In genomic region chr11:115126515-115127208, GRCh38 we compare ENCODE assay signal across 14 cellular contexts.
DNase-seq lines count a peak whose midpoint lies in the region; ATAC-seq and TF ChIP-seq lines count a peak whose summit lies in the region.
"Had no signal": no experiment of that assay in that cellular context is flagged by ENCODE, and none has a peak within 500 bp of the region (broad histone marks: within the 10 kb centered on the region; RNA-seq: fewer than 3 reads in every experiment).

No MANE protein-coding gene starts in this region.

- peaks cover 7% of the 10 kb centered on the region for H3K27me3 Mint-ChIP-seq in activated CD4-positive, alpha-beta T cell treated with anti-CD3 and anti-CD28 coated beads for 36 hours
- H3K27me3 Mint-ChIP-seq in stimulated activated naive CD8-positive, alpha-beta T cell treated with anti-CD3 and anti-CD28 coated beads, Interleukin-15, amount 100 ng/mL, for 72 hours: peaks cover 17% of the 10 kb centered on the region
- peaks cover 0 to 7% of the 10 kb centered on the region in 2 donors for H3K27me3 Mint-ChIP-seq in CD8-positive, alpha-beta memory T cell
- peaks cover 11% of the 10 kb centered on the region for H3K27me3 Mint-ChIP-seq in chondrocyte (ENCODE audit: low read depth)

- H3K9me3 ChIP-seq in CD8-positive, alpha-beta memory T cell (ENCODE audit: low read length): no peaks in the 10 kb centered on the region
- H3K9me3 ChIP-seq: neutrophil, transverse colon had no signal

- no peak overlapping the region for H3K27ac Mint-ChIP-seq in activated CD4-positive, alpha-beta T cell treated with anti-CD3 and anti-CD28 coated beads for 36 hours
- no peak overlapping the region for H3K27ac Mint-ChIP-seq in stimulated activated naive CD8-positive, alpha-beta T cell treated with anti-CD3 and anti-CD28 coated beads, Interleukin-15, amount 100 ng/mL, for 72 hours
- no peak overlapping the region for H3K27ac Mint-ChIP-seq in CD8-positive, alpha-beta memory T cell
- no peak overlapping the region for H3K27ac Mint-ChIP-seq in chondrocyte (ENCODE audit: unreplicated experiment)
- H3K27ac Mint-ChIP-seq: activated CD8-positive, alpha-beta T cell treated with anti-CD3 and anti-CD28 coated beads for 36 hours had no signal

- no peak overlapping the region for H3K4me3 ChIP-seq in CD8-positive, alpha-beta memory T cell (ENCODE audit: low read length)
- H3K4me3 ChIP-seq: transverse colon had no signal

- H3K4me1 Mint-ChIP-seq in activated CD4-positive, alpha-beta T cell treated with anti-CD3 and anti-CD28 coated beads for 36 hours: peaks cover 2% of the 10 kb centered on the region
- no peaks in the 10 kb centered on the region for H3K4me1 Mint-ChIP-seq in stimulated activated naive CD8-positive, alpha-beta T cell treated with anti-CD3 and anti-CD28 coated beads, Interleukin-15, amount 100 ng/mL, for 72 hours
- H3K4me1 Mint-ChIP-seq in CD8-positive, alpha-beta memory T cell: no peaks in the 10 kb centered on the region
- no peaks in the 10 kb centered on the region for H3K4me1 Mint-ChIP-seq in chondrocyte (ENCODE audit: low read depth)

- peak; percentile 17 for DNase-seq in activated CD4-positive, alpha-beta T cell treated with anti-CD3 and anti-CD28 coated beads for 36 hours
- DNase-seq in activated CD4-positive, alpha-beta T cell treated with anti-CD3 and anti-CD28 coated beads, Interleukin-2, amount 50 U/mL, for 4 hours: no peak
- DNase-seq in stimulated activated naive CD8-positive, alpha-beta T cell treated with anti-CD3 and anti-CD28 coated beads, Interleukin-15, amount 100 ng/mL, for 72 hours: no peak
- DNase-seq in CD8-positive, alpha-beta memory T cell: no peak
- DNase-seq in chondrocyte (ENCODE audit: low spot score) (no peak), NCI-H510A (lab: John Stamatoyannopoulos, UW) (no peak)
- DNase-seq: activated CD8-positive, alpha-beta T cell treated with anti-CD3 and anti-CD28 coated beads for 36 hours; amniotic stem cell; NCI-H146; SHP77; transverse colon had no signal

- H3K36me3 Mint-ChIP-seq in activated CD4-positive, alpha-beta T cell treated with anti-CD3 and anti-CD28 coated beads for 36 hours (ENCODE audit: low read depth): no peaks in the 10 kb centered on the region
- no peaks in the 10 kb centered on the region for H3K36me3 Mint-ChIP-seq in CD8-positive, alpha-beta memory T cell
- H3K36me3 Mint-ChIP-seq in chondrocyte (ENCODE audit: low read depth): no peaks in the 10 kb centered on the region

- ATAC-seq in activated CD4-positive, alpha-beta T cell treated with anti-CD3 and anti-CD28 coated beads for 36 hours: peak; percentile 78
- ATAC-seq in GM21737 (IDR thresholded peaks at IDR 0.05; ENCODE audit: unreplicated experiment): peak; percentile 72
- ATAC-seq in HG03342 (IDR thresholded peaks at IDR 0.05; ENCODE audit: unreplicated experiment): peak; percentile 77
- peak; percentile 21 for ATAC-seq in stimulated activated naive CD8-positive, alpha-beta T cell treated with anti-CD3 and anti-CD28 coated beads, Interleukin-15, amount 100 ng/mL, for 72 hours
- ATAC-seq: activated CD8-positive, alpha-beta T cell treated with anti-CD3 and anti-CD28 coated beads for 36 hours had no signal

- no peaks in the 10 kb centered on the region for H3K36me3 ChIP-seq in CD8-positive, alpha-beta memory T cell (ENCODE audit: insufficient read depth, low read length)
- H3K36me3 ChIP-seq: neutrophil, transverse colon had no signal

- no peak overlapping the region for H3K27ac ChIP-seq in CD8-positive, alpha-beta memory T cell (ENCODE audit: low read depth, low read length)
- H3K27ac ChIP-seq: neutrophil, transverse colon had no signal

- no peaks in the 10 kb centered on the region for H3K4me1 ChIP-seq in CD8-positive, alpha-beta memory T cell (ENCODE audit: insufficient read depth, low read length)
- H3K4me1 ChIP-seq: transverse colon had no signal

- POLR2A ChIA-PET in activated CD4-positive, alpha-beta T cell treated with anti-CD3 and anti-CD28 coated beads for 36 hours (lab: Charles Lee): no interaction called here
- POLR2A ChIA-PET in CD8-positive, alpha-beta memory T cell (lab: Charles Lee): no interaction called here

- CTCF ChIA-PET in activated CD4-positive, alpha-beta T cell treated with anti-CD3 and anti-CD28 coated beads for 36 hours (lab: Charles Lee): no interaction called here
- CTCF ChIA-PET in CD8-positive, alpha-beta memory T cell (lab: Charles Lee): no interaction called here

- no peaks in the 10 kb centered on the region for H3K27me3 ChIP-seq in CD8-positive, alpha-beta memory T cell (ENCODE audit: insufficient read depth, low read length, poor library complexity, severe bottlenecking)
- H3K27me3 ChIP-seq: neutrophil, transverse colon had no signal

- H3K9me3 Mint-ChIP-seq in activated CD4-positive, alpha-beta T cell treated with anti-CD3 and anti-CD28 coated beads for 36 hours (ENCODE audit: low read depth): no peaks in the 10 kb centered on the region
- H3K9me3 Mint-ChIP-seq in stimulated activated naive CD8-positive, alpha-beta T cell treated with anti-CD3 and anti-CD28 coated beads, Interleukin-15, amount 100 ng/mL, for 72 hours: no peaks in the 10 kb centered on the region
- H3K9me3 Mint-ChIP-seq in CD8-positive, alpha-beta memory T cell: peaks cover 0 to 2% (median 0%) of the 10 kb centered on the region in 5 donors
- H3K9me3 Mint-ChIP-seq in chondrocyte (ENCODE audit: low read depth): no peaks in the 10 kb centered on the region

- H3K4me3 Mint-ChIP-seq in activated CD4-positive, alpha-beta T cell treated with anti-CD3 and anti-CD28 coated beads for 36 hours: no peak overlapping the region
- no peak overlapping the region for H3K4me3 Mint-ChIP-seq in stimulated activated naive CD8-positive, alpha-beta T cell treated with anti-CD3 and anti-CD28 coated beads, Interleukin-15, amount 100 ng/mL, for 72 hours
- H3K4me3 Mint-ChIP-seq in CD8-positive, alpha-beta memory T cell: no peak overlapping the region
- H3K4me3 Mint-ChIP-seq in chondrocyte (ENCODE audit: unreplicated experiment): no peak overlapping the region
- H3K4me3 Mint-ChIP-seq: activated CD8-positive, alpha-beta T cell treated with anti-CD3 and anti-CD28 coated beads for 36 hours had no signal

- TF ChIP-seq CTCF in chondrocyte (IDR thresholded peaks at IDR 0.05): no peak

- intact Hi-C loops in activated CD4-positive, alpha-beta T cell treated with anti-CD3 and anti-CD28 coated beads for 36 hours (cut with DNase I, micrococcal nuclease): no loop called here

Comparison
In these comparisons a context has a peak if more than half of its experiments do, and no peak if none do; other contexts are left out.
1. ATAC-seq: peak in every context shown above with its lines; median percentile 78 in activated CD4-positive, alpha-beta T cell treated with anti-CD3 and anti-CD28 coated beads for 36 hours; 77 in HG03342; 72 in GM21737; 21 in stimulated activated naive CD8-positive, alpha-beta T cell treated with anti-CD3 and anti-CD28 coated beads, Interleukin-15, amount 100 ng/mL, for 72 hours.